ENCODE assay signal across 16 cellular contexts in the genomic region with DNA sequence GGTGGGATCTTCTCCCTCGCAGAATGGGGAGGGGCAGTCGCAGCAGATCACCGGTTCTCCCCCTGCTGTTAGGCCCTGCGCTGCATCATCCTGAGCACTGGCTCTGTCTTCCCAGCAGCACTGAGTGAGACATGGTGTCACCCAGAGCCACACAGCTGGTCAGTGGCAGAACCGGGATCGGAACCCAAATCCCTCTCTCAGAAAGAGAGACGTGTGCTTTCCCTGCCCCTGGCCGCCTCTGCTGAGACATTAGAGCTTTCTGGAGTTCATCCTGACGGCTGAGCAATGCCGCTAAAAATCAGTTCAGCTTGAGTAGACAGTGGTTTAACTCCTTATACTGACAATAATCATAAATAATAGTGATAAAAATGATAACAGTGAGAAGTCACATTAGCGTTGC.
"Had no signal": no experiment of that assay in that cellular context is flagged by ENCODE, and none has a peak within 500 bp of the region (broad histone marks: within the 10 kb centered on the region; RNA-seq: fewer than 3 reads in every experiment).

No MANE protein-coding gene starts in this region.

- H3K36me3 Mint-ChIP-seq: immature natural killer cell had no signal

- H3K9me3 ChIP-seq: esophagus muscularis mucosa, gastroesophageal sphincter, heart left ventricle, left lung, lower lobe of right lung had no signal

- ATAC-seq: left lung had no signal

- H3K27ac Mint-ChIP-seq: immature natural killer cell had no signal

- H3K4me3 ChIP-seq: coronary artery, dorsolateral prefrontal cortex, esophagus muscularis mucosa, gastroesophageal sphincter, heart left ventricle, hepatocyte, left lung, lower lobe of right lung had no signal

- H3K4me1 ChIP-seq: gastroesophageal sphincter, left lung, lower lobe of right lung had no signal

- DNase-seq: dermis blood vessel endothelial cell; dorsolateral prefrontal cortex; effector CD4-positive, alpha-beta T cell; effector memory CD4-positive, alpha-beta T cell; hypothalamus; immature natural killer cell; left cardiac atrium; lower lobe of right lung; mesenchymal stem cell; midbrain had no signal

- H3K27ac ChIP-seq: coronary artery, dorsolateral prefrontal cortex, esophagus muscularis mucosa, gastroesophageal sphincter, heart left ventricle, hepatocyte, left lung, lower lobe of right lung had no signal

- H3K27me3 ChIP-seq: dorsolateral prefrontal cortex, esophagus muscularis mucosa, gastroesophageal sphincter, heart left ventricle, hepatocyte, left lung had no signal

- H3K4me3 Mint-ChIP-seq: immature natural killer cell had no signal

- H3K9me3 Mint-ChIP-seq: immature natural killer cell had no signal

- H3K4me1 Mint-ChIP-seq: immature natural killer cell had no signal
